ENCODE assay signal across 7 cellular contexts in genomic region chr7:143704813-143705212, GRCh38. TPM values are rescaled to one million over a fixed set of nuclear protein-coding genes. Genes with fewer than 3 reads are reported as not detected.
"Had no signal": no experiment of that assay in that cellular context is flagged by ENCODE, and none has a peak within 500 bp of the region (broad histone marks: within the 10 kb centered on the region; RNA-seq: fewer than 3 reads in every experiment).

No MANE protein-coding gene starts in this region.

RNA-seq across cellular contexts. Expression of gene CTAGE6, which starts 52.7 kb away (rescaled TPM):
- total RNA-seq: OCI-LY7, PC-3, PC-9, Right ventricle myocardium inferior, SJCRH30, SJSA1, SK-MEL-5 had no signal
